ENCODE assay signal across 1 cellular context in genomic region chr6:85662251-85662650, GRCh38.
TF ChIP-seq lines count a peak whose summit lies in the region.

No MANE protein-coding gene starts in this region.

TF ChIP-seq in GM12878, 131 proteins besides CTCF, POLR2A, EP300 and RAD21:
- TF ChIP-seq TAF1 (IDR thresholded peaks at IDR 0.05; ENCODE audit: borderline replicate concordance, low read depth, low read length) = no peak
- no peak for TF ChIP-seq CEBPZ (IDR thresholded peaks at IDR 0.05; ENCODE audit: low read depth, low read length)
- TF ChIP-seq SMAD1 (IDR thresholded peaks at IDR 0.05; ENCODE audit: low read depth, partially characterized antibody) = no peak
- TF ChIP-seq IKZF1 (conservative IDR thresholded peaks at IDR 0.05) = no peak
- TF ChIP-seq SP1 (IDR thresholded peaks at IDR 0.05; ENCODE audit: low read depth, low read length) = no peak
- TF ChIP-seq, protein P1, sequence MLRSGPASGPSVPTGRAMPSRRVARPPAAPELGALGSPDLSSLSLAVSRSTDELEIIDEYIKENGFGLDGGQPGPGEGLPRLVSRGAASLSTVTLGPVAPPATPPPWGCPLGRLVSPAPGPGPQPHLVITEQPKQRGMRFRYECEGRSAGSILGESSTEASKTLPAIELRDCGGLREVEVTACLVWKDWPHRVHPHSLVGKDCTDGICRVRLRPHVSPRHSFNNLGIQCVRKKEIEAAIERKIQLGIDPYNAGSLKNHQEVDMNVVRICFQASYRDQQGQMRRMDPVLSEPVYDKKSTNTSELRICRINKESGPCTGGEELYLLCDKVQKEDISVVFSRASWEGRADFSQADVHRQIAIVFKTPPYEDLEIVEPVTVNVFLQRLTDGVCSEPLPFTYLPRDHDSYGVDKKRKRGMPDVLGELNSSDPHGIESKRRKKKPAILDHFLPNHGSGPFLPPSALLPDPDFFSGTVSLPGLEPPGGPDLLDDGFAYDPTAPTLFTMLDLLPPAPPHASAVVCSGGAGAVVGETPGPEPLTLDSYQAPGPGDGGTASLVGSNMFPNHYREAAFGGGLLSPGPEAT (IDR thresholded peaks at IDR 0.05; ENCODE audit: low read depth) = no peak
- TF ChIP-seq, protein P2, sequence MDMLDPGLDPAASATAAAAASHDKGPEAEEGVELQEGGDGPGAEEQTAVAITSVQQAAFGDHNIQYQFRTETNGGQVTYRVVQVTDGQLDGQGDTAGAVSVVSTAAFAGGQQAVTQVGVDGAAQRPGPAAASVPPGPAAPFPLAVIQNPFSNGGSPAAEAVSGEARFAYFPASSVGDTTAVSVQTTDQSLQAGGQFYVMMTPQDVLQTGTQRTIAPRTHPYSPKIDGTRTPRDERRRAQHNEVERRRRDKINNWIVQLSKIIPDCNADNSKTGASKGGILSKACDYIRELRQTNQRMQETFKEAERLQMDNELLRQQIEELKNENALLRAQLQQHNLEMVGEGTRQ (IDR thresholded peaks at IDR 0.05; ENCODE audit: borderline replicate concordance, low read depth, low read length) = no peak
- TF ChIP-seq ESRRA (IDR thresholded peaks at IDR 0.05; ENCODE audit: low read length) = no peak
- TF ChIP-seq ZNF384 (IDR thresholded peaks at IDR 0.05; ENCODE audit: borderline replicate concordance, low read depth, low read length) = no peak
- TF ChIP-seq, protein P3, sequence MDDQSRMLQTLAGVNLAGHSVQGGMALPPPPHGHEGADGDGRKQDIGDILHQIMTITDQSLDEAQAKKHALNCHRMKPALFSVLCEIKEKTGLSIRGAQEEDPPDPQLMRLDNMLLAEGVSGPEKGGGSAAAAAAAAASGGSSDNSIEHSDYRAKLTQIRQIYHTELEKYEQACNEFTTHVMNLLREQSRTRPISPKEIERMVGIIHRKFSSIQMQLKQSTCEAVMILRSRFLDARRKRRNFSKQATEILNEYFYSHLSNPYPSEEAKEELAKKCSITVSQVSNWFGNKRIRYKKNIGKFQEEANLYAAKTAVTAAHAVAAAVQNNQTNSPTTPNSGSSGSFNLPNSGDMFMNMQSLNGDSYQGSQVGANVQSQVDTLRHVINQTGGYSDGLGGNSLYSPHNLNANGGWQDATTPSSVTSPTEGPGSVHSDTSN (IDR thresholded peaks at IDR 0.05; ENCODE audit: insufficient replicate concordance, low read depth, low read length) = no peak
- TF ChIP-seq CHD4 (IDR thresholded peaks at IDR 0.05) = no peak
- TF ChIP-seq TARDBP (IDR thresholded peaks at IDR 0.05; ENCODE audit: borderline replicate concordance) = no peak
- no peak for TF ChIP-seq RUNX3 (IDR thresholded peaks at IDR 0.05; ENCODE audit: low read length)
- no peak for TF ChIP-seq CUX1 (IDR thresholded peaks at IDR 0.05; ENCODE audit: insufficient replicate concordance, low read depth, low read length)
- TF ChIP-seq CHD1 (IDR thresholded peaks at IDR 0.05; ENCODE audit: low read depth, low read length) = no peak
